In the genomic region with DNA sequence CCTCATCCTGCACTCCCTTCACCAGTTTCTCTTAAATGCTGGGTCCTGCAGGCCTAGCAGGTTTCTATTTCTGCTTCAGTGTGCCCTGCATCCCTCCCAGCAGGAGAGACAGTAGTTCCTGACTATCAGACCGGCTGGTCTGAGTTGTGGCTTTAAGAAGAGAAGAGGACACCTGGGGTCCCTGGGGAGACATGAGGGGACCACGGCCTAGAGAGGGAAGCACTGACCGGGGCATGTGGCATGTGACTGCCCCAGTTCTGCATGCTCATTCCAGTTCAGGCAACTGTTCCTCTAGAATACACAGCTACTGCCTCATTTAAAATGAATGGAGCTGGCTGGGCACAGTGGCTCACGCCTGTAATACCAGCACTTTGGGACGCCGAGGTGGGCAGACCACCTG, we compare ENCODE assay signal across 28 cellular contexts.
DNase-seq lines count a peak whose midpoint lies in the region; ATAC-seq, FAIRE-seq and TF ChIP-seq lines count a peak whose summit lies in the region.
"Had no signal": no experiment of that assay in that cellular context is flagged by ENCODE, and none has a peak within 500 bp of the region (broad histone marks: within the 10 kb centered on the region; RNA-seq: fewer than 3 reads in every experiment).

No MANE protein-coding gene starts in this region.

- ATAC-seq in T-helper 17 cell (no peak), left cardiac atrium (no peak), HepG2 (no peak)
- ATAC-seq: GM12878 had no signal

- no peaks in the 10 kb centered on the region for H3K4me1 Mint-ChIP-seq in T-helper 17 cell
- H3K4me1 Mint-ChIP-seq: B cell; CD4-positive, alpha-beta memory T cell; CD4-positive, CD25-positive, alpha-beta regulatory T cell; CD8-positive, alpha-beta memory T cell had no signal

- H3K36me3 Mint-ChIP-seq in T-helper 17 cell (ENCODE audit: low read depth) = no peaks in the 10 kb centered on the region
- H3K36me3 Mint-ChIP-seq: CD14-positive monocyte; CD4-positive, alpha-beta memory T cell; CD4-positive, CD25-positive, alpha-beta regulatory T cell; CD8-positive, alpha-beta memory T cell had no signal

- H4K20me1 ChIP-seq in BLaER1 (no peaks in the 10 kb centered on the region), HepG2 (ENCODE audit: insufficient read depth, low read length) (no peaks in the 10 kb centered on the region)

- FAIRE-seq in HepG2 (lab: Jason Lieb, UNC) = no peak
- FAIRE-seq: A549, GM12878, GM12892, GM18507 had no signal

- peaks cover 8% of the 10 kb centered on the region; the same call in 1 of the 2 replicates for H3K4me1 ChIP-seq in BLaER1
- 0 out of 2 replicates have a peak, but pooled peaks cover 5% of the 10 kb centered on the region for H3K4me1 ChIP-seq in HepG2 (ENCODE audit: insufficient read depth, low read length)

- DNase-seq in T-helper 17 cell = no peak
- DNase-seq in islet precursor cell = peak; percentile 35
- peak; percentile 58 for DNase-seq in myocyte (ENCODE audit: low read depth)
- no peak for DNase-seq in left cardiac atrium
- DNase-seq in HepG2 (ENCODE audit: low spot score) = no peak
- no peak for DNase-seq in MG63
- DNase-seq in HuH-7 (ENCODE audit: low spot score) = no peak
- DNase-seq: AML-193; C1 segment of cervical spinal cord; CD4-positive, alpha-beta memory T cell; CD4-positive, CD25-positive, alpha-beta regulatory T cell; CD8-positive, alpha-beta memory T cell; COR-L47; DMS 273 treated with DMSO at 0.1 percent for 48 hours; DMS153; DMS53; DMS79; DND-41; EL; GDM1 had no signal

- H3K4me2 ChIP-seq in BLaER1 (peak overlapping the region; percentile 19; the same call in 1 of the 2 replicates), HepG2 (ENCODE audit: low read depth, low read length) (no peak overlapping the region)
- H3K4me2 ChIP-seq: A549 had no signal

- H3K9me3 ChIP-seq in BLaER1 = peaks cover 7% of the 10 kb centered on the region; the same call in 1 of the 2 replicates
- H3K9me3 ChIP-seq in T-helper 17 cell (ENCODE audit: control insufficient read depth, low read length, poor library complexity, severe bottlenecking) = no peaks in the 10 kb centered on the region
- no peaks in the 10 kb centered on the region for H3K9me3 ChIP-seq in HepG2 (ENCODE audit: low read length)
- H3K9me3 ChIP-seq in MG63 = no peaks in the 10 kb centered on the region
- H3K9me3 ChIP-seq: A549 had no signal

- H3K9ac ChIP-seq in BLaER1 (no peak overlapping the region), HepG2 (ENCODE audit: insufficient read depth, low read depth, low read length) (no peak overlapping the region)

- no peak overlapping the region for H2AFZ ChIP-seq in HepG2 (ENCODE audit: low read length)

- no peak for TF ChIP-seq RAD21 in HepG2 (CRISPR knock-in tag; IDR thresholded peaks at IDR 0.05)

- intact Hi-C loops in left cardiac atrium (cut with DNase I) = no loop called here
- intact Hi-C loops in HepG2 (cut with micrococcal nuclease; ENCODE audit: unreplicated experiment) = no loop called here

- TF ChIP-seq CTCF in HepG2 (CRISPR knock-in tag; IDR thresholded peaks at IDR 0.05) = no peak

- H3K27me3 ChIP-seq in BLaER1 (no peaks in the 10 kb centered on the region), HepG2 (ENCODE audit: control insufficient read depth in 1 of 2, insufficient read depth in 2 of 2, low read length in 2 of 2) (no peaks in the 10 kb centered on the region), MG63 (no peaks in the 10 kb centered on the region; the same call in 1 of the 2 replicates)

- H3K36me3 ChIP-seq in BLaER1 = no peaks in the 10 kb centered on the region
- no peaks in the 10 kb centered on the region for H3K36me3 ChIP-seq in HepG2 (replicated peaks in 1 of 2; ENCODE audit: control insufficient read depth in 1 of 2, insufficient read depth in 2 of 2, low read length in 2 of 2)
- no peaks in the 10 kb centered on the region for H3K36me3 ChIP-seq in MG63

- BruUV-seq in HepG2 (replicated peaks; lab: Mats Ljungman, UMichigan) = no TSS peak

- 78% methylated on average over 6 of the region's 6 CpGs for WGBS in HepG2 (ENCODE audit: low lambda C conversion rate)

- in situ Hi-C loops in HepG2 (cut with HindIII; ENCODE audit: extremely low pct_ligation_motif_present, low pct_unique_long_range_greater_than_20kb) = no loop called here

- H3K4me3 Mint-ChIP-seq in T-helper 17 cell = no peak overlapping the region
- H3K4me3 Mint-ChIP-seq: B cell; CD14-positive monocyte; CD4-positive, alpha-beta memory T cell; CD4-positive, CD25-positive, alpha-beta regulatory T cell; CD8-positive, alpha-beta memory T cell had no signal

- H3K27ac Mint-ChIP-seq in T-helper 17 cell = peak overlapping the region; percentile 68
- H3K27ac Mint-ChIP-seq: B cell; CD4-positive, alpha-beta memory T cell; CD4-positive, CD25-positive, alpha-beta regulatory T cell; CD8-positive, alpha-beta memory T cell had no signal

- POLR2A ChIA-PET in HepG2 (lab: Yijun Ruan, JAX) = no interaction called here

- H3K27me3 Mint-ChIP-seq in T-helper 17 cell = no peaks in the 10 kb centered on the region
- H3K27me3 Mint-ChIP-seq: B cell; CD4-positive, alpha-beta memory T cell; CD4-positive, CD25-positive, alpha-beta regulatory T cell had no signal

- H3K27ac ChIP-seq in BLaER1 = no peak overlapping the region
- H3K27ac ChIP-seq in HepG2 (ENCODE audit: extremely low read length, insufficient read depth, low read length) = no peak overlapping the region
- H3K27ac ChIP-seq: 22Rv1 had no signal

- H3K79me2 ChIP-seq in HepG2 (ENCODE audit: insufficient read depth, low read length) = no peaks in the 10 kb centered on the region

- CTCF ChIA-PET in HepG2 (lab: Yijun Ruan, JAX; ENCODE audit: low intra/inter-chr PET ratio, low total read pairs) = no interaction called here

- TF ChIP-seq EP300 in HepG2 (IDR thresholded peaks at IDR 0.05; ENCODE audit: low read depth in 2 of 2, low read length in 2 of 2) (no peak), HepG2 (CRISPR knock-in tag; IDR thresholded peaks at IDR 0.05; ENCODE audit: borderline replicate concordance) (no peak)

- TF ChIP-seq POLR2A in HepG2 (IDR thresholded peaks at IDR 0.05; ENCODE audit: insufficient read depth in 1 of 2, low read depth in 2 of 2, low read length in 2 of 2) = no peak

- no peak overlapping the region for H3K4me3 ChIP-seq in BLaER1
- no peak overlapping the region for H3K4me3 ChIP-seq in HepG2 (replicated peaks in 1 of 3; ENCODE audit: insufficient read depth in 1 of 3, low read depth in 2 of 3, low read length in 3 of 3)
- no peak overlapping the region for H3K4me3 ChIP-seq in MG63
- H3K4me3 ChIP-seq: A549, GM12878 had no signal

TF ChIP-seq in HepG2, 621 proteins besides CTCF, POLR2A, EP300 and RAD21:
- TF ChIP-seq POLR2AphosphoS2 (IDR thresholded peaks at IDR 0.05; ENCODE audit: low read depth, low read length) (no peak), PRMT3 (CRISPR knock-in tag; IDR thresholded peaks at IDR 0.05; ENCODE audit: borderline replicate concordance, low read depth) (no peak), MED13 (CRISPR knock-in tag; IDR thresholded peaks at IDR 0.05) (no peak), NFYB (CRISPR knock-in tag; IDR thresholded peaks at IDR 0.05) (no peak), ZNF75D (CRISPR knock-in tag; IDR thresholded peaks at IDR 0.05; ENCODE audit: borderline replicate concordance) (no peak)

Comparison
In these comparisons a context has a peak if more than half of its experiments do, and no peak if none do; other contexts are left out.
1. DNase-seq: peak in islet precursor cell (single experiment) and myocyte (single experiment); none in T-helper 17 cell (0 of 3), left cardiac atrium (single experiment), HepG2 (single experiment), MG63 (single experiment) and HuH-7 (single experiment).